ENCODE assay signal across 9 cellular contexts in genomic region chr3:112698444-112698843, GRCh38. TPM values are rescaled to one million over a fixed set of nuclear protein-coding genes. Genes with fewer than 3 reads are reported as not detected.
"Had no signal": no experiment of that assay in that cellular context is flagged by ENCODE, and none has a peak within 500 bp of the region (broad histone marks: within the 10 kb centered on the region; RNA-seq: fewer than 3 reads in every experiment).

No MANE protein-coding gene starts in this region.

RNA-seq across cellular contexts. Expression of gene CCDC80, which starts 57.5 kb away (rescaled TPM):
- total RNA-seq: activated CD4-positive, alpha-beta memory T cell treated with anti-CD3 and anti-CD28 coated beads for 36 hours; activated CD4-positive, alpha-beta T cell treated with anti-CD3 and anti-CD28 coated beads for 36 hours; activated CD4-positive, alpha-beta T cell treated with anti-CD3 and anti-CD28 coated beads, Interleukin-2, amount 10 ng/mL, durations not matched to agents 24 days and 14 days; activated CD8-positive, alpha-beta memory T cell treated with anti-CD3 and anti-CD28 coated beads for 36 hours; activated CD8-positive, alpha-beta T cell treated with anti-CD3 and anti-CD28 coated beads, Interleukin-2, amount 10 ng/mL, durations not matched to agents 7 days and 5 days; activated naive CD4-positive, alpha-beta T cell treated with anti-CD3 and anti-CD28 coated beads for 36 hours; activated naive CD8-positive, alpha-beta T cell treated with anti-CD3 and anti-CD28 coated beads for 36 hours; activated T-helper 2 cell treated with anti-CD3 and anti-CD28 coated beads, Interferon-gamma antibody, Interleukin-2, Interleukin-4, amounts not matched to agents 10 μg/mL and 5 μg/mL and 100 μg/mL, durations not matched to agents 14 hours and 24 hours and 36 hours; T-helper 2 cell treated with Interferon-gamma antibody and Interleukin-4, amounts not matched to agents 100 ng/mL and 5 ng/mL, for 36 hours had no signal
